14 cellular contexts compared by ENCODE assay signal in genomic region chr14:22463763-22464173, GRCh38.
"Had no signal": no experiment of that assay in that cellular context is flagged by ENCODE, and none has a peak within 500 bp of the region (broad histone marks: within the 10 kb centered on the region; RNA-seq: fewer than 3 reads in every experiment).

No MANE protein-coding gene starts in this region.

- H3K27me3 ChIP-seq: cardiac muscle cell, tibial nerve had no signal

- H3K4me1 ChIP-seq: foreskin keratinocyte, tibial nerve had no signal

- H3K9me3 ChIP-seq: tibial nerve had no signal

- H3K36me3 ChIP-seq: cardiac muscle cell, tibial nerve had no signal

- H3K4me3 ChIP-seq: cardiac muscle cell, coronary artery, tibial nerve had no signal

- H3K27ac ChIP-seq: cardiac muscle cell, coronary artery, foreskin keratinocyte, tibial nerve had no signal

- ATAC-seq: activated naive CD8-positive, alpha-beta T cell treated with anti-CD3 and anti-CD28 coated beads, Interleukin-2, amount 50 U/mL, for 24 hours; foreskin keratinocyte had no signal

- FAIRE-seq: astrocyte, endothelial cell of umbilical vein, islet of Langerhans, TTC549 had no signal

- DNase-seq: activated gamma-delta T cell treated with Interleukin-2 at 50 U/mL for 16 hours; activated naive CD8-positive, alpha-beta T cell treated with anti-CD3 and anti-CD28 coated beads, Interleukin-2, amount 50 U/mL, for 24 hours; activated T-cell treated with anti-CD3 and anti-CD28 coated beads, Interleukin-2, amount 50 U/mL, for 48 hours; effector CD4-positive, alpha-beta T cell; foreskin keratinocyte; head of caudate nucleus; T-helper 2 cell had no signal
